Comparison of ENCODE assay signal across 1 cellular context in genomic region chr12:64923536-64923935, GRCh38.
TF ChIP-seq lines count a peak whose summit lies in the region.

No MANE protein-coding gene starts in this region.

TF ChIP-seq in GM23338, 12 proteins besides CTCF, POLR2A, EP300 and RAD21 (continued from another document):
- TF ChIP-seq NANOG (IDR thresholded peaks at IDR 0.05; ENCODE audit: borderline replicate concordance) = no peak
- no peak for TF ChIP-seq POLR2AphosphoS5 (IDR thresholded peaks at IDR 0.05; ENCODE audit: low read depth)
- no peak for TF ChIP-seq EZH2 (IDR thresholded peaks at IDR 0.05; ENCODE audit: low read depth, unreplicated experiment)
- TF ChIP-seq EZH2phosphoT487 (IDR thresholded peaks at IDR 0.05; ENCODE audit: unreplicated experiment) = no peak
- TF ChIP-seq ZNF114 (CRISPR knock-in tag; IDR thresholded peaks at IDR 0.05) = no peak
- no peak for TF ChIP-seq ZNF331 (CRISPR knock-in tag; IDR thresholded peaks at IDR 0.05; ENCODE audit: low read depth)
- TF ChIP-seq, protein P1, sequence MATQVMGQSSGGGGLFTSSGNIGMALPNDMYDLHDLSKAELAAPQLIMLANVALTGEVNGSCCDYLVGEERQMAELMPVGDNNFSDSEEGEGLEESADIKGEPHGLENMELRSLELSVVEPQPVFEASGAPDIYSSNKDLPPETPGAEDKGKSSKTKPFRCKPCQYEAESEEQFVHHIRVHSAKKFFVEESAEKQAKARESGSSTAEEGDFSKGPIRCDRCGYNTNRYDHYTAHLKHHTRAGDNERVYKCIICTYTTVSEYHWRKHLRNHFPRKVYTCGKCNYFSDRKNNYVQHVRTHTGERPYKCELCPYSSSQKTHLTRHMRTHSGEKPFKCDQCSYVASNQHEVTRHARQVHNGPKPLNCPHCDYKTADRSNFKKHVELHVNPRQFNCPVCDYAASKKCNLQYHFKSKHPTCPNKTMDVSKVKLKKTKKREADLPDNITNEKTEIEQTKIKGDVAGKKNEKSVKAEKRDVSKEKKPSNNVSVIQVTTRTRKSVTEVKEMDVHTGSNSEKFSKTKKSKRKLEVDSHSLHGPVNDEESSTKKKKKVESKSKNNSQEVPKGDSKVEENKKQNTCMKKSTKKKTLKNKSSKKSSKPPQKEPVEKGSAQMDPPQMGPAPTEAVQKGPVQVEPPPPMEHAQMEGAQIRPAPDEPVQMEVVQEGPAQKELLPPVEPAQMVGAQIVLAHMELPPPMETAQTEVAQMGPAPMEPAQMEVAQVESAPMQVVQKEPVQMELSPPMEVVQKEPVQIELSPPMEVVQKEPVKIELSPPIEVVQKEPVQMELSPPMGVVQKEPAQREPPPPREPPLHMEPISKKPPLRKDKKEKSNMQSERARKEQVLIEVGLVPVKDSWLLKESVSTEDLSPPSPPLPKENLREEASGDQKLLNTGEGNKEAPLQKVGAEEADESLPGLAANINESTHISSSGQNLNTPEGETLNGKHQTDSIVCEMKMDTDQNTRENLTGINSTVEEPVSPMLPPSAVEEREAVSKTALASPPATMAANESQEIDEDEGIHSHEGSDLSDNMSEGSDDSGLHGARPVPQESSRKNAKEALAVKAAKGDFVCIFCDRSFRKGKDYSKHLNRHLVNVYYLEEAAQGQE (IDR thresholded peaks at IDR 0.05; ENCODE audit: unreplicated experiment) = no peak
